Comparison of ENCODE assay signal across 8 cellular contexts in the genomic region with DNA sequence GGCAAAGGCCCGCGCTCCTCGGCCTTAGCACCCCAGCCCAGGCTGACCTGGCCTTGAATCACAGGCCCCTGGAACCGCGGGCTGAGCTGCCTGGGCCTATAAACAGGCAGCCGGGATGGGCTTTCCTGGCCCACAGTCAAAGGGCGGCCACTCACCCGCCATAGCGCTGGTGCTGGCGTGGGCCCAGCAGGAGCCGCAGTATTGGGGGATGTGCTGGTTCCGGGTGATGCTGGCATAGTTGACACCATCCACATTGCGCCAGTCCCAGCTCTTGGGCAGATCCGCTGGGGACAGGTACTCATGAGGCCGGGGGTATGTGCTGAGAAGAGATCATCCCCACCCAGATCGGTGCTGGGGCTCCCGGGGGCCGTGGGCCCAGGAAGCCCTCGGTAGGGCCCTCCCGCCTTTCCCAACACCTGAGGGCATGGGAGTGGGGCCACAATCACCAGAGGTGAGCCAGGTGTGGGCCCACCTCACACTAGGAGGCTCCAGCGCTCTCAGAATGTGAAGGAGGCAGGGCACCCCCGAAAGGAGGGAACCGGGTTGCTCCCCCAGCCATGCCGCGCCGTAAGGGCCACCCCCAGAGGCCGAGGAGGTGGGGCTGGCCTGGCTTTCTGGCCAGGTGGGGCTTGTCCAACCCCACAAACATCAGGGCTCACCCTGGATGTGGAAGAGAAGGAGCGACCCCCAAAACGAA. TPM values are rescaled to one million over a fixed set of nuclear protein-coding genes. Genes with fewer than 3 reads are reported as not detected.
DNase-seq lines count a peak whose midpoint lies in the region; ATAC-seq and TF ChIP-seq lines count a peak whose summit lies in the region.

No MANE protein-coding gene starts in this region.

- intact Hi-C loops in spleen (cut with DNase I; ENCODE audit: low total_unique reads) = loop anchor here (10.0 kb wide), 1 partner anchor 112 kb away; no protein-coding TSS in a partner anchor

- TF ChIP-seq CTCF in spleen (IDR thresholded peaks at IDR 0.05 in 8 of 11, conservative IDR thresholded peaks at IDR 0.05 in 3 of 11) = no peak

- peak overlapping the region; percentile 88 to 99 (median 95) for H3K27ac ChIP-seq in spleen

- peak overlapping the region; percentile 52 for H3K27ac Mint-ChIP-seq in T-helper 1 cell treated with Interleukin-12 subunit alpha and Interleukin-12 subunit beta and Interleukin-4 antibody, amounts not matched to agents 30 μg/mL and 1 μg/mL, for 36 hours
- peak overlapping the region; percentile 73 to 82 for H3K27ac Mint-ChIP-seq in activated naive CD4-positive, alpha-beta T cell treated with anti-CD3 and anti-CD28 coated beads, Interleukin-2, amount 50 U/mL, for 72 hours

- H3K36me3 Mint-ChIP-seq in T-helper 1 cell treated with Interleukin-12 subunit alpha and Interleukin-12 subunit beta and Interleukin-4 antibody, amounts not matched to agents 30 μg/mL and 1 μg/mL, for 36 hours (ENCODE audit: low read depth) = peaks cover 16% of the 10 kb centered on the region
- peaks cover 0 to 14% of the 10 kb centered on the region in 2 donors for H3K36me3 Mint-ChIP-seq in activated naive CD4-positive, alpha-beta T cell treated with anti-CD3 and anti-CD28 coated beads, Interleukin-2, amount 50 U/mL, for 72 hours

- no peaks in the 10 kb centered on the region for H3K9me3 Mint-ChIP-seq in T-helper 1 cell treated with Interleukin-12 subunit alpha and Interleukin-12 subunit beta and Interleukin-4 antibody, amounts not matched to agents 30 μg/mL and 1 μg/mL, for 36 hours
- no peaks in the 10 kb centered on the region for H3K9me3 Mint-ChIP-seq in activated naive CD4-positive, alpha-beta T cell treated with anti-CD3 and anti-CD28 coated beads, Interleukin-2, amount 50 U/mL, for 72 hours

- H3K36me3 ChIP-seq in spleen = peaks cover 0 to 32% (median 17%) of the 10 kb centered on the region in 6 donors

- no peak for DNase-seq in T-helper 1 cell
- DNase-seq in activated naive CD4-positive, alpha-beta T cell treated with anti-CD3 and anti-CD28 coated beads, Interleukin-2, amount 50 U/mL, for 72 hours (ENCODE audit: low spot score in 2 of 2) = peak in 1 of 2 donors; percentile 56
- peak; percentile 75 for DNase-seq in hepatic stellate cell (ENCODE audit: low spot score)
- DNase-seq in spleen = peak; percentile 87

- H3K4me3 Mint-ChIP-seq in T-helper 1 cell treated with Interleukin-12 subunit alpha and Interleukin-12 subunit beta and Interleukin-4 antibody, amounts not matched to agents 30 μg/mL and 1 μg/mL, for 36 hours = peak overlapping the region; percentile 77

- H3K4me1 ChIP-seq in spleen = peaks cover 32 to 97% (median 70%) of the 10 kb centered on the region in 6 donors

- H3K27me3 Mint-ChIP-seq in T-helper 1 cell treated with Interleukin-12 subunit alpha and Interleukin-12 subunit beta and Interleukin-4 antibody, amounts not matched to agents 30 μg/mL and 1 μg/mL, for 36 hours (ENCODE audit: low read depth) = no peaks in the 10 kb centered on the region

- no peaks in the 10 kb centered on the region for H3K27me3 ChIP-seq in spleen (replicated peaks in 1 of 7)

- 33 to 41% (median 36%) methylated on average over 24 to 29 of the region's 29 CpGs for WGBS in spleen, 5 donors

- peak overlapping the region; percentile 62 to 89 (median 73) for H3K4me3 ChIP-seq in spleen

- H3K9me3 ChIP-seq in spleen = no peaks in the 10 kb centered on the region

- no peak for TF ChIP-seq POLR2A in spleen (IDR thresholded peaks at IDR 0.05)

- ATAC-seq in activated naive CD4-positive, alpha-beta T cell treated with anti-CD3 and anti-CD28 coated beads, Interleukin-2, amount 50 U/mL, for 72 hours = peak in 1 of 2 donors; percentile 11
- no peak for ATAC-seq in GM21367 (IDR thresholded peaks at IDR 0.05; ENCODE audit: unreplicated experiment)
- ATAC-seq in GM21526 (IDR thresholded peaks at IDR 0.05; ENCODE audit: low FRiP score, unreplicated experiment) = no peak
- no peak for ATAC-seq in HG03378 (IDR thresholded peaks at IDR 0.05; ENCODE audit: unreplicated experiment)

- peaks cover 29% of the 10 kb centered on the region for H3K4me1 Mint-ChIP-seq in T-helper 1 cell treated with Interleukin-12 subunit alpha and Interleukin-12 subunit beta and Interleukin-4 antibody, amounts not matched to agents 30 μg/mL and 1 μg/mL, for 36 hours (ENCODE audit: low read depth)

RNA-seq across cellular contexts. Expression of a gene that starts 0.7 kb away (rescaled TPM):
- 10 to 100 TPM; 36.3 to 37.1 TPM for total RNA-seq in activated naive CD4-positive, alpha-beta T cell treated with anti-CD3 and anti-CD28 coated beads, Interleukin-2, amount 50 U/mL, for 72 hours
- total RNA-seq in spleen = 100 to 1,000 TPM; 198 to 286 (median 238) TPM
- polyA plus RNA-seq in spleen = 100 to 1,000 TPM; 202 to 276 (median 223) TPM

RNA-seq across cellular contexts. Expression of a gene that starts 12.9 kb away (rescaled TPM):
- under 1 TPM in 1 of 2 donors, not detected in 1; 0.09 TPM for total RNA-seq in activated naive CD4-positive, alpha-beta T cell treated with anti-CD3 and anti-CD28 coated beads, Interleukin-2, amount 50 U/mL, for 72 hours
- total RNA-seq in spleen = 10 to 100 TPM; 15.1 to 34.3 (median 26.6) TPM
- 1 to 10 TPM in 1 of 3 donors, under 1 TPM in 2; 0.63 to 1.6 (median 0.93) TPM for polyA plus RNA-seq in spleen

RNA-seq across cellular contexts. Expression of a gene that starts 25.3 kb away (rescaled TPM):
- total RNA-seq in activated naive CD4-positive, alpha-beta T cell treated with anti-CD3 and anti-CD28 coated beads, Interleukin-2, amount 50 U/mL, for 72 hours = 100 to 1,000 TPM; 123 to 159 TPM
- total RNA-seq in spleen = 10 to 100 TPM; 56.1 to 78.3 (median 61.1) TPM
- 10 to 100 TPM; 38.4 to 58.3 (median 56.9) TPM for polyA plus RNA-seq in spleen

RNA-seq across cellular contexts. Expression of a gene that starts 25.8 kb away (rescaled TPM):
- 10 to 100 TPM; 63.2 to 76.7 TPM for total RNA-seq in activated naive CD4-positive, alpha-beta T cell treated with anti-CD3 and anti-CD28 coated beads, Interleukin-2, amount 50 U/mL, for 72 hours
- total RNA-seq in spleen = 10 to 100 TPM; 24.2 to 67.9 (median 63.4) TPM
- polyA plus RNA-seq in spleen = 10 to 100 TPM; 59.8 to 71.1 (median 69.1) TPM

RNA-seq across cellular contexts. Expression of a gene that starts 36.3 kb away (rescaled TPM):
- total RNA-seq in activated naive CD4-positive, alpha-beta T cell treated with anti-CD3 and anti-CD28 coated beads, Interleukin-2, amount 50 U/mL, for 72 hours = 100 to 1,000 TPM; 118 to 170 TPM
- 10 to 100 TPM; 39.3 to 46.8 (median 41.3) TPM for total RNA-seq in spleen
- 10 to 100 TPM; 20.6 to 26.8 (median 25.3) TPM for polyA plus RNA-seq in spleen

Comparison
In these comparisons a context has a peak if more than half of its experiments do, and no peak if none do; other contexts are left out.
1. DNase-seq: peak in hepatic stellate cell (single experiment) and spleen (single experiment); none in T-helper 1 cell (0 of 5).
2. RNA of a gene that starts 0.7 kb away (total RNA-seq): 198 to 286 TPM in spleen; 36.3 to 37.1 TPM in activated naive CD4-positive, alpha-beta T cell treated with anti-CD3 and anti-CD28 coated beads, Interleukin-2, amount 50 U/mL, for 72 hours; every median in the first group is over 4 times any median in the second.
3. RNA of a gene that starts 12.9 kb away (total RNA-seq): 15.1 to 34.3 TPM in spleen; 0.09 TPM in activated naive CD4-positive, alpha-beta T cell treated with anti-CD3 and anti-CD28 coated beads, Interleukin-2, amount 50 U/mL, for 72 hours; every median in the first group is over 10 times any median in the second.